11 cellular contexts compared by ENCODE assay signal in the genomic region with DNA sequence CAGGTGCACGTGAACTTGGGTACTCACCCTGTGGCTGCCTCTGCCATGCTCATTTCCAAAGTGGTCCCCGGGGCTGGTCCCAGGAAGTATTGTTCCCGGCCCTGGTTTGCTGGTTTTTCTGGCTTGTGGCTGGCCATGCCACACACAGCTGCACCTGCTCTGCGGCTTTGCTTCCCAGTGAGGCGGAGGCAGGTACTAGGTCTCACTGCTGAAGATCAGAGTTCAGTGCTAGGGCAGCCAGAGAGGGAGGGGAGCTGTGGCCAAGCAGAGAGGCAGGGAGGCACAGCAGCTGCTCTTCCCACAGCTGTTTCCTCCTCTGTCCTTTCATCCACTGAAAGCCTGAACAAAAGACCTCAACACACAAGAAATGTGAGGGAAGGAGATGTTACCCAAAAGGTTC. TPM values are rescaled to one million over a fixed set of nuclear protein-coding genes. Genes with fewer than 3 reads are reported as not detected.
DNase-seq lines count a peak whose midpoint lies in the region; ATAC-seq, FAIRE-seq and TF ChIP-seq lines count a peak whose summit lies in the region.
"Had no signal": no experiment of that assay in that cellular context is flagged by ENCODE, and none has a peak within 500 bp of the region (broad histone marks: within the 10 kb centered on the region; RNA-seq: fewer than 3 reads in every experiment).

No MANE protein-coding gene starts in this region.

- H3K36me3 ChIP-seq in ascending aorta (no peaks in the 10 kb centered on the region), muscle layer of colon (ENCODE audit: insufficient read depth, low read length) (no peaks in the 10 kb centered on the region), vagina (no peaks in the 10 kb centered on the region)
- H3K36me3 ChIP-seq: thoracic aorta had no signal

- intact Hi-C loops in ascending aorta (cut with DNase I): loop anchor here (2.0 to 5.0 kb wide), 3 partner anchors 31 to 286 kb away; a partner anchor contains a TSS
- intact Hi-C loops in vagina (cut with DNase I): loop anchor here (10.0 kb wide), 1 partner anchor 283 kb away; no protein-coding TSS in a partner anchor

- H3K4me3 ChIP-seq in ascending aorta: no peak overlapping the region
- H3K4me3 ChIP-seq in muscle layer of colon (ENCODE audit: low read depth in 1 of 2, low read length in 2 of 2): no peak overlapping the region
- H3K4me3 ChIP-seq in vagina: no peak overlapping the region

- FAIRE-seq in GM12892 (lab: Jason Lieb, UNC): no peak

- no peak for TF ChIP-seq CTCF in ascending aorta (IDR thresholded peaks at IDR 0.05)
- no peak for TF ChIP-seq CTCF in vagina (IDR thresholded peaks at IDR 0.05)

- H3K27ac ChIP-seq in ascending aorta (peak overlapping the region; percentile 55 to 59), muscle layer of colon (ENCODE audit: low read depth, low read length) (peak overlapping the region; percentile 19), vagina (no peak overlapping the region)
- H3K27ac ChIP-seq: thoracic aorta had no signal

- TF ChIP-seq POLR2A in GM12892 (IDR thresholded peaks at IDR 0.05; ENCODE audit: low read depth, low read length) (no peak), vagina (IDR thresholded peaks at IDR 0.05) (no peak)

- H3K9ac ChIP-seq in muscle layer of colon (ENCODE audit: low read length): no peak overlapping the region

- H3K4me1 ChIP-seq in ascending aorta (peaks cover 0 to 27% of the 10 kb centered on the region in 2 donors), muscle layer of colon (ENCODE audit: insufficient read depth, low read length) (peaks cover 14% of the 10 kb centered on the region), vagina (peaks cover 18% of the 10 kb centered on the region)

- DNase-seq in COLO668 (lab: John Stamatoyannopoulos, UW; ENCODE audit: unreplicated experiment) (peak; percentile 83), NAMALWA (ENCODE audit: low spot score) (peak; percentile 28), ascending aorta (ENCODE audit: low spot score in 2 of 2) (no peak), GM12892 (ENCODE audit: insufficient read length) (no peak), vagina (ENCODE audit: extremely low spot score in 2 of 2) (no peak)
- DNase-seq: activated CD4-positive, alpha-beta T cell treated with anti-CD3 and anti-CD28 coated beads, Interleukin-2, amount 50 U/mL, for 48 hours; head of caudate nucleus had no signal

- no peaks in the 10 kb centered on the region for H3K9me3 ChIP-seq in ascending aorta
- no peaks in the 10 kb centered on the region for H3K9me3 ChIP-seq in muscle layer of colon (ENCODE audit: low read length)
- no peaks in the 10 kb centered on the region for H3K9me3 ChIP-seq in vagina
- H3K9me3 ChIP-seq: thoracic aorta had no signal

- no peaks in the 10 kb centered on the region for H3K27me3 ChIP-seq in ascending aorta
- H3K27me3 ChIP-seq in muscle layer of colon (ENCODE audit: control insufficient read depth in 1 of 2, insufficient read depth in 2 of 2, low read length in 2 of 2): no peaks in the 10 kb centered on the region
- no peaks in the 10 kb centered on the region for H3K27me3 ChIP-seq in vagina

- ATAC-seq in HG03460 (IDR thresholded peaks at IDR 0.05; ENCODE audit: unreplicated experiment) (no peak), GM21786 (IDR thresholded peaks at IDR 0.05; ENCODE audit: unreplicated experiment) (no peak)

RNA-seq across cellular contexts. Expression of a gene that starts 30.5 kb away (rescaled TPM):
- total RNA-seq in ascending aorta: 637 TPM
- polyA plus RNA-seq in GM12892 (2012; ENCODE audit: missing spikeins): 2,713 TPM
- 558 TPM for total RNA-seq in vagina

RNA-seq across cellular contexts. Expression of a gene that starts 30.6 kb away (rescaled TPM):
- total RNA-seq in ascending aorta: 64.6 TPM
- 17.9 TPM for polyA plus RNA-seq in GM12892 (2012; ENCODE audit: missing spikeins)
- total RNA-seq in vagina: 80.3 TPM

Comparison
In these comparisons a context has a peak if more than half of its experiments do, and no peak if none do; other contexts are left out.
1. DNase-seq: peak in COLO668 (single experiment) and NAMALWA (single experiment); none in ascending aorta (0 of 2), GM12892 (single experiment) and vagina (0 of 2).